In the genomic region with DNA sequence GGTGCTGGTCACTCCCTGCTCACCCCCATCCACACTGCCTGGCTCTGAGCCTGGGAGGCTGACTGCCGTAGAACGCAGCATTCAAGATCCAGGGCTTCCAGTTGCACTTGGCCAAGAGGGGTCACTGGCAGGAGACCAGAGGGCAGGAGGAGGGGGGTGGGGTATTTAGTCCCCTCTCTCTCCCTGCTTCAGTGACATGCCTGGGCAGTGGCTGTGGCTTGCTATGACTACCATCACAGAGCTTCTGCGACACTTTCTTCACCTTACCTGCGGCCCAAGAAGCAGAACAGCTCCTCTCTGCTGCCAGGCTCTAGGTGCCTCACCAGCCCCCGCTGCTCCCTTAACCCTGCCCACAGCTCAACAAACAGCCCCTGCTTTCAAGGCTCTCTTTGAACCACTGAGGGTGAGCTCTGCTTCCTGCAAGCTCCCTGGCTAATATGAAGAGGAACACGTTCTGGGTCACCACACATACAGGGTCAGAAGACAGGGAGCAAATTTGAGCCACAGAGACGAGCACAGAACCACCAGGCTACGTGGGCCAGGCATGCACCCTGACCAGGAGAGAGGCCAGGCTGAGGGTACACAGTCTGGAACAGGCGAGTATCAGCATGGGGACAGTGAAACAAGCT, we compare ENCODE assay signal across 13 cellular contexts. TPM values are rescaled to one million over a fixed set of nuclear protein-coding genes. Genes with fewer than 3 reads are reported as not detected.
A peak's percentile ranks its signal among the peaks of the same experiment; 100 is the strongest.
DNase-seq lines count a peak whose midpoint lies in the region; ATAC-seq and TF ChIP-seq lines count a peak whose summit lies in the region.
"Had no signal": no experiment of that assay in that cellular context is flagged by ENCODE, and none has a peak within 500 bp of the region (broad histone marks: within the 10 kb centered on the region; RNA-seq: fewer than 3 reads in every experiment).

No MANE protein-coding gene starts in this region.

- H3K36me3 Mint-ChIP-seq in T-helper 2 cell treated with Interferon-gamma antibody and Interleukin-4, amounts not matched to agents 5 μg/mL and 100 μg/mL, for 36 hours (ENCODE audit: low read depth) = no peaks in the 10 kb centered on the region

- peaks cover 16% of the 10 kb centered on the region for H3K4me1 Mint-ChIP-seq in T-helper 2 cell treated with Interferon-gamma antibody and Interleukin-4, amounts not matched to agents 5 μg/mL and 100 μg/mL, for 36 hours (ENCODE audit: low read depth)
- peaks cover 86% of the 10 kb centered on the region for H3K4me1 Mint-ChIP-seq in stimulated activated naive CD8-positive, alpha-beta T cell treated with anti-CD3 and anti-CD28 coated beads, Interleukin-15, amount 100 ng/mL, for 72 hours

- POLR2A ChIA-PET in HEK293T (lab: Yijun Ruan, JAX) = no interaction called here

- H3K9me3 Mint-ChIP-seq in T-helper 2 cell treated with Interferon-gamma antibody and Interleukin-4, amounts not matched to agents 5 μg/mL and 100 μg/mL, for 36 hours = no peaks in the 10 kb centered on the region
- no peaks in the 10 kb centered on the region for H3K9me3 Mint-ChIP-seq in stimulated activated naive CD8-positive, alpha-beta T cell treated with anti-CD3 and anti-CD28 coated beads, Interleukin-15, amount 100 ng/mL, for 72 hours

- no peaks in the 10 kb centered on the region for H3K27me3 Mint-ChIP-seq in T-helper 2 cell treated with Interferon-gamma antibody and Interleukin-4, amounts not matched to agents 5 μg/mL and 100 μg/mL, for 36 hours (ENCODE audit: low read depth)
- no peaks in the 10 kb centered on the region for H3K27me3 Mint-ChIP-seq in stimulated activated naive CD8-positive, alpha-beta T cell treated with anti-CD3 and anti-CD28 coated beads, Interleukin-15, amount 100 ng/mL, for 72 hours

- no peak for DNase-seq in T-helper 2 cell treated with Interferon-gamma antibody and Interleukin-4, amounts not matched to agents 5 μg/mL and 100 μg/mL, for 36 hours (ENCODE audit: low spot score)
- DNase-seq in T-helper 2 cell = no peak
- peak; percentile 63 for DNase-seq in left ventricle myocardium superior
- peak in 1 of 2 donors; percentile 27 for DNase-seq in stimulated activated naive CD8-positive, alpha-beta T cell treated with anti-CD3 and anti-CD28 coated beads, Interleukin-15, amount 100 ng/mL, for 72 hours
- DNase-seq in HEK293T (ENCODE audit: extremely low spot score) = no peak
- DNase-seq: ACHN; activated CD4-positive, CD25-positive, alpha-beta regulatory T cell treated with anti-CD3 and anti-CD28 coated beads, Interleukin-2, amount 50 U/mL, for 72 hours; GM23248; IMR-90; NCI-H526 treated with DMSO at 0.1 percent for 48 hours had no signal

- peak overlapping the region; percentile 49 for H3K27ac Mint-ChIP-seq in T-helper 2 cell treated with Interferon-gamma antibody and Interleukin-4, amounts not matched to agents 5 μg/mL and 100 μg/mL, for 36 hours
- H3K27ac Mint-ChIP-seq in stimulated activated naive CD8-positive, alpha-beta T cell treated with anti-CD3 and anti-CD28 coated beads, Interleukin-15, amount 100 ng/mL, for 72 hours = peak overlapping the region; percentile 63 to 85

- CTCF ChIA-PET in HEK293T (lab: Yijun Ruan, JAX) = no interaction called here

- H3K4me3 Mint-ChIP-seq in T-helper 2 cell treated with Interferon-gamma antibody and Interleukin-4, amounts not matched to agents 5 μg/mL and 100 μg/mL, for 36 hours = no peak overlapping the region
- H3K4me3 Mint-ChIP-seq in stimulated activated naive CD8-positive, alpha-beta T cell treated with anti-CD3 and anti-CD28 coated beads, Interleukin-15, amount 100 ng/mL, for 72 hours = peak overlapping the region; percentile 44 to 53

- peak; percentile 14 for ATAC-seq in SK-N-SH treated with all-trans-retinoic acid at 6 μM for 48 hours
- peak; percentile 13 for ATAC-seq in left ventricle myocardium superior
- ATAC-seq in stimulated activated naive CD8-positive, alpha-beta T cell treated with anti-CD3 and anti-CD28 coated beads, Interleukin-15, amount 100 ng/mL, for 72 hours = peak; percentile 65
- no peak for ATAC-seq in GM19397 (IDR thresholded peaks at IDR 0.05; ENCODE audit: unreplicated experiment)
- ATAC-seq in GM18498 (IDR thresholded peaks at IDR 0.05; ENCODE audit: unreplicated experiment) = no peak

- intact Hi-C loops in left ventricle myocardium superior (cut with micrococcal nuclease) = no loop called here

TF ChIP-seq in SK-N-SH treated with all-trans-retinoic acid at 6 μM for 48 hours, 23 proteins besides CTCF, POLR2A, EP300 and RAD21:
- TF ChIP-seq PPARA (CRISPR knock-in tag; IDR thresholded peaks at IDR 0.05; ENCODE audit: borderline replicate concordance) = no peak
- TF ChIP-seq RARB (CRISPR knock-in tag; IDR thresholded peaks at IDR 0.05) = no peak
- TF ChIP-seq ZFP30 (CRISPR knock-in tag; IDR thresholded peaks at IDR 0.05) = no peak
- no peak for TF ChIP-seq ISL1 (CRISPR knock-in tag; IDR thresholded peaks at IDR 0.05)
- TF ChIP-seq, protein P1, sequence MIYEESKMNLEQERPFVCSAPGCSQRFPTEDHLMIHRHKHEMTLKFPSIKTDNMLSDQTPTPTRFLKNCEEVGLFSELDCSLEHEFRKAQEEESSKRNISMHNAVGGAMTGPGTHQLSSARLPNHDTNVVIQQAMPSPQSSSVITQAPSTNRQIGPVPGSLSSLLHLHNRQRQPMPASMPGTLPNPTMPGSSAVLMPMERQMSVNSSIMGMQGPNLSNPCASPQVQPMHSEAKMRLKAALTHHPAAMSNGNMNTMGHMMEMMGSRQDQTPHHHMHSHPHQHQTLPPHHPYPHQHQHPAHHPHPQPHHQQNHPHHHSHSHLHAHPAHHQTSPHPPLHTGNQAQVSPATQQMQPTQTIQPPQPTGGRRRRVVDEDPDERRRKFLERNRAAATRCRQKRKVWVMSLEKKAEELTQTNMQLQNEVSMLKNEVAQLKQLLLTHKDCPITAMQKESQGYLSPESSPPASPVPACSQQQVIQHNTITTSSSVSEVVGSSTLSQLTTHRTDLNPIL (CRISPR knock-in tag; IDR thresholded peaks at IDR 0.05; ENCODE audit: low read depth) = no peak

TF ChIP-seq in HEK293T, 16 proteins besides CTCF, POLR2A, EP300 and RAD21:
- no peak for TF ChIP-seq ZNF384 (IDR thresholded peaks at IDR 0.05)
- TF ChIP-seq BHLHE40 (IDR thresholded peaks at IDR 0.05; ENCODE audit: borderline replicate concordance) = no peak
- TF ChIP-seq CTBP1 (IDR thresholded peaks at IDR 0.05; ENCODE audit: borderline replicate concordance) = no peak
- no peak for TF ChIP-seq PKNOX1 (IDR thresholded peaks at IDR 0.05)
- no peak for TF ChIP-seq TARDBP (IDR thresholded peaks at IDR 0.05)
- no peak for TF ChIP-seq ELF4 (IDR thresholded peaks at IDR 0.05)
- TF ChIP-seq FOXA1 (IDR thresholded peaks at IDR 0.05) = no peak
- no peak for TF ChIP-seq SP1 (IDR thresholded peaks at IDR 0.05)
- TF ChIP-seq LEF1 (IDR thresholded peaks at IDR 0.05; ENCODE audit: borderline replicate concordance) = no peak
- no peak for TF ChIP-seq HDGF (IDR thresholded peaks at IDR 0.05; ENCODE audit: borderline replicate concordance)
- no peak for TF ChIP-seq FOXK2 (IDR thresholded peaks at IDR 0.05)
- TF ChIP-seq ARNT (IDR thresholded peaks at IDR 0.05) = no peak
- no peak for TF ChIP-seq SUZ12 (IDR thresholded peaks at IDR 0.05)
- TF ChIP-seq NFRKB (IDR thresholded peaks at IDR 0.05) = no peak
- no peak for TF ChIP-seq L3MBTL2 (conservative IDR thresholded peaks at IDR 0.05)

RNA-seq across cellular contexts. Expression of gene ITPK1, which starts 55.7 kb away (rescaled TPM):
- total RNA-seq in left ventricle myocardium superior = 136 TPM

Comparison
In these comparisons a context has a peak if more than half of its experiments do, and no peak if none do; other contexts are left out.
1. ATAC-seq: peak in SK-N-SH treated with all-trans-retinoic acid at 6 μM for 48 hours (single experiment), left ventricle myocardium superior (single experiment) and stimulated activated naive CD8-positive, alpha-beta T cell treated with anti-CD3 and anti-CD28 coated beads, Interleukin-15, amount 100 ng/mL, for 72 hours (single experiment); none in GM19397 (single experiment) and GM18498 (single experiment).